ENCODE assay signal across 8 cellular contexts in genomic region chr1:27154469-27154990, GRCh38. TPM values are rescaled to one million over a fixed set of nuclear protein-coding genes. Genes with fewer than 3 reads are reported as not detected.
DNase-seq lines count a peak whose midpoint lies in the region; ATAC-seq and TF ChIP-seq lines count a peak whose summit lies in the region.

No MANE protein-coding gene starts in this region.

- TF ChIP-seq POLR2A in IMR-90 (IDR thresholded peaks at IDR 0.05; ENCODE audit: low read depth, low read length), result no peak

- H4K20me1 ChIP-seq in IMR-90 (ENCODE audit: insufficient read depth, low read length), result peaks cover 14% of the 10 kb centered on the region

- no peaks in the 10 kb centered on the region for H3K36me3 Mint-ChIP-seq in CD4-positive, CD25-positive, alpha-beta regulatory T cell
- no peaks in the 10 kb centered on the region for H3K36me3 Mint-ChIP-seq in naive B cell

- peak overlapping the region; percentile 45 for H3K18ac ChIP-seq in IMR-90 (ENCODE audit: low read depth, low read length)

- H3K27me3 ChIP-seq in CD4-positive, CD25-positive, alpha-beta regulatory T cell (ENCODE audit: control insufficient read depth, insufficient read depth, low read length), result no peaks in the 10 kb centered on the region
- no peaks in the 10 kb centered on the region for H3K27me3 ChIP-seq in IMR-90 (ENCODE audit: control insufficient read depth, insufficient read depth, low read length)

- H2AFZ ChIP-seq in IMR-90 (replicated peaks; ENCODE audit: low read length, poor library complexity), result peak overlapping the region; percentile 75

- no peak for TF ChIP-seq RAD21 in IMR-90 (IDR thresholded peaks at IDR 0.05; ENCODE audit: low read length)

- no peak for TF ChIP-seq CTCF in IMR-90 (conservative IDR thresholded peaks at IDR 0.05; ENCODE audit: low read depth, low read length)

- peak overlapping the region; percentile 97 for H3K27ac ChIP-seq in CD4-positive, CD25-positive, alpha-beta regulatory T cell (ENCODE audit: insufficient read depth, low read length, poor library complexity, severe bottlenecking)
- H3K27ac ChIP-seq in IMR-90 (ENCODE audit: insufficient read depth, low read length) (peak overlapping the region; percentile 72), cingulate gyrus (ENCODE audit: low read depth, low read length) (peak overlapping the region; percentile 69)

- TSS peak; percentile 83 for BruUV-seq in IMR-90 (replicated peaks; lab: Mats Ljungman, UMichigan)

- H3K27ac Mint-ChIP-seq in CD4-positive, CD25-positive, alpha-beta regulatory T cell, result peak overlapping the region; percentile 43 to 98 (median 81)
- H3K27ac Mint-ChIP-seq in naive B cell, result peak overlapping the region; percentile 60 to 100 (median 93)

- H3K56ac ChIP-seq in IMR-90 (ENCODE audit: extremely low read depth, insufficient read depth, low read length), result peak overlapping the region; percentile 5; the same call in 1 of the 2 replicates

- no peaks in the 10 kb centered on the region for H3K9me3 Mint-ChIP-seq in CD4-positive, CD25-positive, alpha-beta regulatory T cell
- peaks cover 0 to 3% (median 0%) of the 10 kb centered on the region in 7 donors for H3K9me3 Mint-ChIP-seq in naive B cell

- peak overlapping the region; percentile 66 for H4K5ac ChIP-seq in IMR-90 (ENCODE audit: low read depth, low read length)

- H3K14ac ChIP-seq in IMR-90 (replicated peaks; ENCODE audit: low read depth, low read length), result peak overlapping the region; percentile 87

- H2AK9ac ChIP-seq in IMR-90 (replicated peaks; ENCODE audit: low read depth, low read length, poor library complexity), result peak overlapping the region; percentile 80

- in situ Hi-C loops in IMR-90 (cut with MboI; ENCODE audit: low sequenced_read_pairs), result loop anchor here (5.0 kb wide), 1 partner anchor 37 kb away; no protein-coding TSS in a partner anchor

- H2BK5ac ChIP-seq in IMR-90 (ENCODE audit: low read depth, low read length, poor library complexity, severe bottlenecking), result peak overlapping the region; percentile 36

- H3K36me3 ChIP-seq in CD4-positive, CD25-positive, alpha-beta regulatory T cell (ENCODE audit: control insufficient read depth, insufficient read depth, low read length), result no peaks in the 10 kb centered on the region
- no peaks in the 10 kb centered on the region for H3K36me3 ChIP-seq in IMR-90 (ENCODE audit: control insufficient read depth, insufficient read depth, low read length)

- peak overlapping the region; percentile 81 for H4K91ac ChIP-seq in IMR-90 (ENCODE audit: insufficient read depth, low read depth, low read length)

- H3K9me3 ChIP-seq in CD4-positive, CD25-positive, alpha-beta regulatory T cell (ENCODE audit: control insufficient read depth in 2 of 2, low read length in 2 of 2), result no peaks in the 10 kb centered on the region
- no peaks in the 10 kb centered on the region for H3K9me3 ChIP-seq in IMR-90 (ENCODE audit: control insufficient read depth, insufficient read depth, low read length)

- peak overlapping the region; percentile 79 for H3K23ac ChIP-seq in IMR-90 (ENCODE audit: low read depth, low read length)

- peaks cover 28% of the 10 kb centered on the region for H3K9me1 ChIP-seq in IMR-90 (ENCODE audit: insufficient read depth, low read length)

- CTCF ChIA-PET in IMR-90 (lab: Yijun Ruan, JAX), result interaction anchor here (0.6 to 1.6 kb wide), 6 partner anchors 10 to 307 kb away, joined by 3 to 7 read pairs (median 4); no protein-coding TSS in a partner anchor

- no peaks in the 10 kb centered on the region for H3K27me3 Mint-ChIP-seq in CD4-positive, CD25-positive, alpha-beta regulatory T cell
- H3K27me3 Mint-ChIP-seq in naive B cell, result no peaks in the 10 kb centered on the region

- peak overlapping the region; percentile 81 for H3K4me3 ChIP-seq in CD4-positive, CD25-positive, alpha-beta regulatory T cell (ENCODE audit: low read depth, low read length)
- peak overlapping the region; percentile 61 for H3K4me3 ChIP-seq in IMR-90 (ENCODE audit: insufficient read depth, low read depth, low read length)

- H4K8ac ChIP-seq in IMR-90 (ENCODE audit: low read depth in 2 of 2, low read length in 2 of 2), result peak overlapping the region in 1 of 2 experiments; percentile 25; a peak in 2 of 4 replicates

- intact Hi-C loops in IMR-90 (cut with micrococcal nuclease), result loop anchor here (1.0 kb wide), 1 partner anchor 42 kb away; no protein-coding TSS in a partner anchor

- 8% methylated on average over 7 of the region's 20 CpGs; no CpG with 5 or more reads in 1 of the 2 experiments for WGBS in IMR-90 (ENCODE audit: extremely low coverage in 2 of 2, insufficient read length in 1 of 2), 2 experiments

- peaks cover 24 to 49% of the 10 kb centered on the region in 2 experiments; a peak in 3 of 4 replicates for H3K79me1 ChIP-seq in IMR-90 (ENCODE audit: low read depth in 1 of 2, low read length in 2 of 2)

- no peak for DNase-seq in CD4-positive, CD25-positive, alpha-beta regulatory T cell
- DNase-seq in IMR-90 (no peak), naive B cell (no peak), NCI-H69 (lab: John Stamatoyannopoulos, UW) (no peak), NCI-H748 (lab: John Stamatoyannopoulos, UW; ENCODE audit: unreplicated experiment) (no peak)

- peaks cover 50% of the 10 kb centered on the region for H3K4me1 ChIP-seq in CD4-positive, CD25-positive, alpha-beta regulatory T cell (ENCODE audit: control insufficient read depth, insufficient read depth, low read length, poor library complexity, severe bottlenecking)
- peaks cover 31% of the 10 kb centered on the region for H3K4me1 ChIP-seq in IMR-90 (ENCODE audit: control insufficient read depth, insufficient read depth, low read length)

- peak overlapping the region; percentile 83 for H2AK5ac ChIP-seq in IMR-90 (ENCODE audit: low read depth, low read length)

- POLR2A ChIA-PET in IMR-90 (lab: Charles Lee; ENCODE audit: unreplicated experiment), result interaction anchor here (0.6 to 1.5 kb wide), 5 partner anchors 9 to 124 kb away, joined by 3 to 9 read pairs (median 3); no protein-coding TSS in a partner anchor

- ATAC-seq in CD4-positive, CD25-positive, alpha-beta regulatory T cell (ENCODE audit: low read depth in 2 of 2), result no peak
- ATAC-seq in IMR-90 (ENCODE audit: low read depth) (peak; percentile 21; the same call in 1 of the 2 replicates), naive B cell (ENCODE audit: low read depth in 2 of 2) (no peak), HG02759 (IDR thresholded peaks at IDR 0.05; ENCODE audit: unreplicated experiment) (no peak), GM21515 (IDR thresholded peaks at IDR 0.05; ENCODE audit: unreplicated experiment) (no peak)

- H3K4me2 ChIP-seq in IMR-90 (ENCODE audit: low read depth, low read length), result peak overlapping the region; percentile 98

- H3K4me1 Mint-ChIP-seq in CD4-positive, CD25-positive, alpha-beta regulatory T cell, result peaks cover 7 to 58% (median 43%) of the 10 kb centered on the region in 4 donors
- H3K4me1 Mint-ChIP-seq in naive B cell, result peaks cover 37 to 56% (median 56%) of the 10 kb centered on the region in 3 donors

- H2BK15ac ChIP-seq in IMR-90 (ENCODE audit: low read depth, low read length), result peak overlapping the region; percentile 53; the same call in 1 of the 3 replicates

- peak overlapping the region; percentile 32 for H3K4ac ChIP-seq in IMR-90 (ENCODE audit: low read depth, low read length)

- H2BK20ac ChIP-seq in IMR-90 (ENCODE audit: low read depth, low read length), result no peak overlapping the region

- H2BK120ac ChIP-seq in IMR-90 (ENCODE audit: low read depth, low read length), result peak overlapping the region; percentile 22

- peak overlapping the region; percentile 80 to 93 (median 88) for H3K4me3 Mint-ChIP-seq in CD4-positive, CD25-positive, alpha-beta regulatory T cell
- peak overlapping the region; percentile 77 to 94 (median 92) for H3K4me3 Mint-ChIP-seq in naive B cell

- dilution Hi-C loops in IMR-90 (cut with HindIII; ENCODE audit: low sequenced_read_pairs, unreplicated experiment), result no loop called here

- H3K9ac ChIP-seq in IMR-90 (ENCODE audit: low read depth, low read length), result peak overlapping the region; percentile 75

TF ChIP-seq in IMR-90, 13 proteins besides CTCF, POLR2A, EP300 and RAD21 (continues in another document):
- TF ChIP-seq SMC3 (IDR thresholded peaks at IDR 0.05; ENCODE audit: low read depth, low read length) (no peak), NFE2L2 (IDR thresholded peaks at IDR 0.05; ENCODE audit: low read depth, low read length) (no peak), MAFK (IDR thresholded peaks at IDR 0.05; ENCODE audit: low read depth, low read length) (no peak), CHD1 (IDR thresholded peaks at IDR 0.05; ENCODE audit: low read depth, low read length) (no peak), USF2 (IDR thresholded peaks at IDR 0.05; ENCODE audit: low read depth, low read length) (no peak), BHLHE40 (IDR thresholded peaks at IDR 0.05; ENCODE audit: low read depth, low read length) (no peak), FOS (IDR thresholded peaks at IDR 0.05; ENCODE audit: low read depth, low read length) (no peak), ELK1 (IDR thresholded peaks at IDR 0.05; ENCODE audit: borderline replicate concordance, low read depth, low read length) (no peak), MXI1 (IDR thresholded peaks at IDR 0.05; ENCODE audit: borderline replicate concordance, low read depth, low read length) (no peak), CEBPB (IDR thresholded peaks at IDR 0.05; ENCODE audit: low read depth, low read length) (no peak), MAZ (IDR thresholded peaks at IDR 0.05; ENCODE audit: borderline replicate concordance, low read depth, low read length) (no peak)

RNA-seq across cellular contexts. Expression of gene SLC9A1, which starts 0.4 kb away (rescaled TPM):
- total RNA-seq in CD4-positive, CD25-positive, alpha-beta regulatory T cell, result 32.3 TPM
- 1 to 10 TPM; 5.4 to 8.7 (median 7.0) TPM for polyA plus RNA-seq in CD4-positive, CD25-positive, alpha-beta regulatory T cell
- 1.9 and 2.0 TPM in 2 replicates for total RNA-seq in IMR-90 (2012; rRNA removed)
- polyA plus RNA-seq in IMR-90 (2012; rRNA removed), result 20.5 and 21.2 TPM in 2 replicates
- 14.3 and 19.8 TPM in 2 replicates for polyA plus RNA-seq in IMR-90 (2012; cell fraction: cytosol; rRNA removed)
- polyA plus RNA-seq in IMR-90 (2012; cell fraction: nucleus; rRNA removed; ENCODE audit: low replicate concordance), result 30.7 and 36.7 TPM in 2 replicates
- 1 to 10 TPM; 3.1 to 9.3 (median 4.0) TPM for polyA plus RNA-seq in naive B cell (ENCODE audit: low read depth in 6 of 6)
